Comparison of ENCODE assay signal across 8 cellular contexts in genomic region chr1:25615563-25616079, GRCh38. TPM values are rescaled to one million over a fixed set of nuclear protein-coding genes. Genes with fewer than 3 reads are reported as not detected.
DNase-seq lines count a peak whose midpoint lies in the region; ATAC-seq and TF ChIP-seq lines count a peak whose summit lies in the region.

No MANE protein-coding gene starts in this region.

- peak overlapping the region; percentile 13 for H3K4me3 ChIP-seq in CD4-positive, CD25-positive, alpha-beta regulatory T cell (ENCODE audit: low read depth, low read length)
- H3K4me3 ChIP-seq in body of pancreas: peak overlapping the region in 1 of 2 donors; percentile 4
- H3K4me3 ChIP-seq in mesendoderm (ENCODE audit: low read length): peak overlapping the region; percentile 50
- peak overlapping the region; percentile 34 to 51 for H3K4me3 ChIP-seq in uterus

- no peaks in the 10 kb centered on the region for H3K9me3 ChIP-seq in CD4-positive, CD25-positive, alpha-beta regulatory T cell (ENCODE audit: control insufficient read depth in 2 of 2, low read length in 2 of 2)
- no peaks in the 10 kb centered on the region for H3K9me3 ChIP-seq in body of pancreas
- H3K9me3 ChIP-seq in uterus: no peaks in the 10 kb centered on the region

- peaks cover 14% of the 10 kb centered on the region for H3K27me3 ChIP-seq in CD4-positive, CD25-positive, alpha-beta regulatory T cell (ENCODE audit: control insufficient read depth, insufficient read depth, low read length)
- H3K27me3 ChIP-seq in body of pancreas: no peaks in the 10 kb centered on the region
- H3K27me3 ChIP-seq in mesendoderm (ENCODE audit: insufficient read depth, low read length, poor library complexity): no peaks in the 10 kb centered on the region
- H3K27me3 ChIP-seq in uterus: no peaks in the 10 kb centered on the region

- H4K8ac ChIP-seq in mesendoderm (ENCODE audit: low read depth, low read length): no peak overlapping the region

- no peak overlapping the region for H3K4ac ChIP-seq in mesendoderm (ENCODE audit: low read depth, low read length)

- no peaks in the 10 kb centered on the region for H3K36me3 ChIP-seq in CD4-positive, CD25-positive, alpha-beta regulatory T cell (ENCODE audit: control insufficient read depth, insufficient read depth, low read length)
- H3K36me3 ChIP-seq in body of pancreas (replicated peaks in 1 of 2; ENCODE audit: insufficient read depth in 1 of 2, low read depth in 2 of 2): no peaks in the 10 kb centered on the region
- H3K36me3 ChIP-seq in mesendoderm (ENCODE audit: control insufficient read depth, insufficient read depth, low read length): no peaks in the 10 kb centered on the region
- H3K36me3 ChIP-seq in uterus: no peaks in the 10 kb centered on the region

- TF ChIP-seq CTCF in body of pancreas (IDR thresholded peaks at IDR 0.05): no peak
- TF ChIP-seq CTCF in uterus (IDR thresholded peaks at IDR 0.05): no peak

- TF ChIP-seq POLR2A in body of pancreas (IDR thresholded peaks at IDR 0.05) (no peak), uterus (IDR thresholded peaks at IDR 0.05) (no peak)

- no peaks in the 10 kb centered on the region for H3K36me3 Mint-ChIP-seq in CD4-positive, CD25-positive, alpha-beta regulatory T cell

- peaks cover 42% of the 10 kb centered on the region for H3K4me1 ChIP-seq in CD4-positive, CD25-positive, alpha-beta regulatory T cell (ENCODE audit: control insufficient read depth, insufficient read depth, low read length, poor library complexity, severe bottlenecking)
- peaks cover 24% of the 10 kb centered on the region for H3K4me1 ChIP-seq in body of pancreas
- peaks cover 5% of the 10 kb centered on the region for H3K4me1 ChIP-seq in mesendoderm (ENCODE audit: control insufficient read depth, low read depth, low read length)
- peaks cover 0 to 15% of the 10 kb centered on the region in 2 donors for H3K4me1 ChIP-seq in uterus

- peaks cover 59% of the 10 kb centered on the region for H3K27me3 Mint-ChIP-seq in CD4-positive, CD25-positive, alpha-beta regulatory T cell

- no peak overlapping the region for H2BK15ac ChIP-seq in mesendoderm (replicated peaks; ENCODE audit: low read depth)

- peak overlapping the region; percentile 56 for H3K27ac ChIP-seq in CD4-positive, CD25-positive, alpha-beta regulatory T cell (ENCODE audit: insufficient read depth, low read length, poor library complexity, severe bottlenecking)
- H3K27ac ChIP-seq in body of pancreas (peak overlapping the region; percentile 38 to 74 (median 65)), mesendoderm (ENCODE audit: low read depth, low read length) (peak overlapping the region; percentile 32), uterus (peak overlapping the region; percentile 79 to 94)

- peaks cover 20 to 50% (median 32%) of the 10 kb centered on the region in 4 donors for H3K4me1 Mint-ChIP-seq in CD4-positive, CD25-positive, alpha-beta regulatory T cell

- peak overlapping the region; percentile 81 for H3K9ac ChIP-seq in mesendoderm (ENCODE audit: low read length)

- no peak overlapping the region for H4K5ac ChIP-seq in mesendoderm (ENCODE audit: low read length)

- no peak for ATAC-seq in CD4-positive, CD25-positive, alpha-beta regulatory T cell (ENCODE audit: low read depth in 2 of 2)
- ATAC-seq in HG03378 (IDR thresholded peaks at IDR 0.05; ENCODE audit: unreplicated experiment) (peak; percentile 19), body of pancreas (no peak), HG03280 (IDR thresholded peaks at IDR 0.05; ENCODE audit: unreplicated experiment) (no peak)

- no peak overlapping the region for H2BK120ac ChIP-seq in mesendoderm (ENCODE audit: low read depth, low read length)

- intact Hi-C loops in body of pancreas (cut with DNase I): no loop called here
- intact Hi-C loops in uterus (cut with DNase I; ENCODE audit: low total_unique reads): loop anchor here (5.0 to 10.0 kb wide), 2 partner anchors 77 to 129 kb away; no protein-coding TSS in a partner anchor

- peak overlapping the region; percentile 93 for H3K56ac ChIP-seq in mesendoderm (ENCODE audit: low read length)

- no peak overlapping the region for H2AK5ac ChIP-seq in mesendoderm (ENCODE audit: low read length)

- peak overlapping the region; percentile 78 for H3K4me2 ChIP-seq in mesendoderm (ENCODE audit: low read length)

- peak in 2 of 3 donors; percentile 18 to 35 for DNase-seq in CD4-positive, CD25-positive, alpha-beta regulatory T cell
- DNase-seq in body of pancreas (no peak), mesendoderm (no peak), uterus (no peak), NCI-H187 (lab: John Stamatoyannopoulos, UW) (no peak), iPS-NIHi11 (ENCODE audit: low spot score) (no peak)

- H3K23ac ChIP-seq in mesendoderm (ENCODE audit: low read length): no peak overlapping the region

- H3K27ac Mint-ChIP-seq in CD4-positive, CD25-positive, alpha-beta regulatory T cell: peak overlapping the region in 2 of 3 donors; percentile 51 to 89

- H2BK5ac ChIP-seq in mesendoderm (ENCODE audit: low read length): peak overlapping the region; percentile 45

- peak overlapping the region; percentile 35 for H3K18ac ChIP-seq in mesendoderm (ENCODE audit: low read length)

- peak overlapping the region; percentile 67 to 88 (median 74) for H3K4me3 Mint-ChIP-seq in CD4-positive, CD25-positive, alpha-beta regulatory T cell

- no peaks in the 10 kb centered on the region for H3K9me3 Mint-ChIP-seq in CD4-positive, CD25-positive, alpha-beta regulatory T cell

- WGBS in body of pancreas, 2 donors: 19 to 29% methylated on average over 9 to 12 of the region's 12 CpGs
- no CpG with 5 or more reads among the region's 12 CpGs for WGBS in mesendoderm (ENCODE audit: extremely low coverage, insufficient coverage, low lambda C conversion rate)

- no peaks in the 10 kb centered on the region for H3K79me2 ChIP-seq in mesendoderm (ENCODE audit: control insufficient read depth, insufficient read depth, low read length)

- no peaks in the 10 kb centered on the region for H3K79me1 ChIP-seq in mesendoderm (ENCODE audit: low read length)

RNA-seq across cellular contexts. Expression of gene MAN1C1, which starts 1.0 kb away (rescaled TPM):
- 15.1 TPM for total RNA-seq in CD4-positive, CD25-positive, alpha-beta regulatory T cell
- polyA plus RNA-seq in CD4-positive, CD25-positive, alpha-beta regulatory T cell: 1 to 10 TPM; 3.1 to 3.5 (median 3.3) TPM
- total RNA-seq in body of pancreas (10 to 100 TPM in 1 of 2 donors, 1 to 10 TPM in 1; 4.4 to 10.9 TPM), uterus (10 to 100 TPM in 1 of 4 donors, 1 to 10 TPM in 3; 5.0 to 31.1 (median 7.9) TPM)
- 7.7 TPM for polyA plus RNA-seq in mesendoderm (2013, experiment 1 of 2)
- polyA plus RNA-seq in mesendoderm (2013, experiment 2 of 2): 7.4 TPM

Comparison
In these comparisons a context has a peak if more than half of its experiments do, and no peak if none do; other contexts are left out.
1. DNase-seq: peak in CD4-positive, CD25-positive, alpha-beta regulatory T cell (2 of 3); none in body of pancreas (0 of 4), mesendoderm (single experiment), uterus (0 of 2), NCI-H187 (0 of 2) and iPS-NIHi11 (single experiment).
2. H3K27ac ChIP-seq: peak in every context shown above with its lines; median percentile 86 in uterus; 65 in body of pancreas; 56 in CD4-positive, CD25-positive, alpha-beta regulatory T cell; 32 in mesendoderm.